Comparison of ENCODE assay signal across 1 cellular context in the genomic region with DNA sequence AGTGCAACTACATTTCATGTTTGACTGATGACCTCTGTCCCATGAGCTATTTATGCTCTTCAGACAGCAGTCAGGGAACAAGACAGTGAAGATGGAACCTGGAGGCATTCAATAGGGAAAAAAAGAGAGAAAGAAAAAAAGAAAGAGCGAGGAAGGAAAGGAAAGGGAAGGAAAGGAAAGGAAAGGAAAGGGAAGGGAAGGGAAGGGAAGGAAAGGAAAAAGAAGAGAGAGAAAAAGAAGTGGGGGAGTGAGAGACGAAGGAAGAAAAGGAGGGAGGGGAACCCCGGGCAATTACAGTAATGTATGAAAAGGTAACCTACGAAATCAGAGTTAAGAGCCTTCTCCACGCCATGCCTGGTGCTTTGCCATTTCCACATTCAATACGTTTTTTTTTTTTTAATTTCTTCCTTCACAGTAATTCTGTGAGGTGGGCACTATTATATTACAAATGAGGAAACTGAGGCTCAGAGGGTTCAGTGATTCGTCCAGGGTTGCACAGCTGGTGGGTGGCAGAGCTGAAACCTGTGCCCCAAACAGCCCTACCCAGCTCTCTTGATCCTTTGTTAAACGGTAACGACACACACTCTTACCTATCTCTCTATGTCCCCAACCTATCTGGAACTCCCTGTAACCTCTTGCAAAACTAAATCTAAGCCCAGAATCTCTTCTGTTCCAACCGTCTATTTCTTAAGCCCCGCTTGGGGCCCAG.
TF ChIP-seq lines count a peak whose summit lies in the region.

No MANE protein-coding gene starts in this region.

TF ChIP-seq in SK-N-SH, 30 proteins besides CTCF, POLR2A, EP300 and RAD21 (continued from another document):
- TF ChIP-seq, protein P1, sequence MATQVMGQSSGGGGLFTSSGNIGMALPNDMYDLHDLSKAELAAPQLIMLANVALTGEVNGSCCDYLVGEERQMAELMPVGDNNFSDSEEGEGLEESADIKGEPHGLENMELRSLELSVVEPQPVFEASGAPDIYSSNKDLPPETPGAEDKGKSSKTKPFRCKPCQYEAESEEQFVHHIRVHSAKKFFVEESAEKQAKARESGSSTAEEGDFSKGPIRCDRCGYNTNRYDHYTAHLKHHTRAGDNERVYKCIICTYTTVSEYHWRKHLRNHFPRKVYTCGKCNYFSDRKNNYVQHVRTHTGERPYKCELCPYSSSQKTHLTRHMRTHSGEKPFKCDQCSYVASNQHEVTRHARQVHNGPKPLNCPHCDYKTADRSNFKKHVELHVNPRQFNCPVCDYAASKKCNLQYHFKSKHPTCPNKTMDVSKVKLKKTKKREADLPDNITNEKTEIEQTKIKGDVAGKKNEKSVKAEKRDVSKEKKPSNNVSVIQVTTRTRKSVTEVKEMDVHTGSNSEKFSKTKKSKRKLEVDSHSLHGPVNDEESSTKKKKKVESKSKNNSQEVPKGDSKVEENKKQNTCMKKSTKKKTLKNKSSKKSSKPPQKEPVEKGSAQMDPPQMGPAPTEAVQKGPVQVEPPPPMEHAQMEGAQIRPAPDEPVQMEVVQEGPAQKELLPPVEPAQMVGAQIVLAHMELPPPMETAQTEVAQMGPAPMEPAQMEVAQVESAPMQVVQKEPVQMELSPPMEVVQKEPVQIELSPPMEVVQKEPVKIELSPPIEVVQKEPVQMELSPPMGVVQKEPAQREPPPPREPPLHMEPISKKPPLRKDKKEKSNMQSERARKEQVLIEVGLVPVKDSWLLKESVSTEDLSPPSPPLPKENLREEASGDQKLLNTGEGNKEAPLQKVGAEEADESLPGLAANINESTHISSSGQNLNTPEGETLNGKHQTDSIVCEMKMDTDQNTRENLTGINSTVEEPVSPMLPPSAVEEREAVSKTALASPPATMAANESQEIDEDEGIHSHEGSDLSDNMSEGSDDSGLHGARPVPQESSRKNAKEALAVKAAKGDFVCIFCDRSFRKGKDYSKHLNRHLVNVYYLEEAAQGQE (IDR thresholded peaks at IDR 0.05; ENCODE audit: low read depth, low read length) = no peak
